In genomic region chr15:88913850-88914169, GRCh38 we compare ENCODE assay signal across 8 cellular contexts. TPM values are rescaled to one million over a fixed set of nuclear protein-coding genes. Genes with fewer than 3 reads are reported as not detected.
DNase-seq lines count a peak whose midpoint lies in the region; ATAC-seq and TF ChIP-seq lines count a peak whose summit lies in the region.
"Had no signal": no experiment of that assay in that cellular context is flagged by ENCODE, and none has a peak within 500 bp of the region (broad histone marks: within the 10 kb centered on the region; RNA-seq: fewer than 3 reads in every experiment).

No MANE protein-coding gene starts in this region.

- peak overlapping the region; percentile 84; the same call in 1 of the 2 replicates for H3K27ac ChIP-seq in HCT116 (ENCODE audit: low read depth, low read length)
- peak overlapping the region; percentile 46 for H3K27ac ChIP-seq in SU-DHL-6 (ENCODE audit: low read depth, low read length)
- H3K27ac ChIP-seq in fibroblast of lung (ENCODE audit: insufficient read depth, low read length) = peak overlapping the region; percentile 20

- TF ChIP-seq RAD21 in HCT116 (IDR thresholded peaks at IDR 0.05; ENCODE audit: low read depth) = no peak

- ATAC-seq in HCT116 (no peak), HG03469 (IDR thresholded peaks at IDR 0.05; ENCODE audit: unreplicated experiment) (no peak), HG03039 (IDR thresholded peaks at IDR 0.05; ENCODE audit: unreplicated experiment) (no peak)

- no peaks in the 10 kb centered on the region for H3K9me3 ChIP-seq in HCT116 (ENCODE audit: control insufficient read depth in 1 of 2, insufficient read depth in 1 of 2, low read depth in 1 of 2, low read length in 2 of 2)
- H3K9me3 ChIP-seq in SU-DHL-6 (ENCODE audit: insufficient read depth, low read length) = no peaks in the 10 kb centered on the region
- H3K9me3 ChIP-seq in fibroblast of lung (ENCODE audit: control insufficient read depth, insufficient read depth, low read depth, low read length) = no peaks in the 10 kb centered on the region
- no peaks in the 10 kb centered on the region for H3K9me3 ChIP-seq in skeletal muscle satellite cell (replicated peaks; ENCODE audit: low read length)

- BruUV-seq in HCT116 (replicated peaks; lab: Mats Ljungman, UMichigan) = TSS peak; percentile 85

- POLR2A ChIA-PET in HCT116 (lab: Charles Lee) = no interaction called here

- H3K4me2 ChIP-seq in HCT116 (ENCODE audit: low read length) (peak overlapping the region; percentile 94), SU-DHL-6 (ENCODE audit: low read depth, low read length, poor library complexity, severe bottlenecking) (peak overlapping the region; percentile 92), fibroblast of lung (ENCODE audit: extremely low read depth, insufficient read depth, low read length) (peak overlapping the region; percentile 85), skeletal muscle satellite cell (ENCODE audit: low read length) (peak overlapping the region; percentile 93)

- H3F3A ChIP-seq in SU-DHL-6 (ENCODE audit: insufficient read depth) = no peaks in the 10 kb centered on the region

- CTCF ChIA-PET in HCT116 (lab: Charles Lee) = interaction anchor here (1.2 to 4.2 kb wide), 2 partner anchors 9 to 17 kb away, joined by 4 to 16 read pairs; no protein-coding TSS in a partner anchor

- H3K4me3 ChIP-seq in HCT116 (replicated peaks in 1 of 2; ENCODE audit: low read depth in 1 of 2, low read length in 2 of 2) (peak overlapping the region in 1 of 2 experiments; percentile 76; a peak in 2 of 4 replicates), SU-DHL-6 (ENCODE audit: insufficient read depth, low read length, poor library complexity, severe bottlenecking) (peak overlapping the region; percentile 64), fibroblast of lung (replicated peaks in 1 of 4; ENCODE audit: control extremely low read depth in 1 of 4, insufficient read depth in 1 of 4, low read depth in 3 of 4, low read length in 4 of 4) (peak overlapping the region in 3 of 4 experiments; percentile 58 to 95 (median 80)), skeletal muscle satellite cell (ENCODE audit: low read length) (peak overlapping the region; percentile 85)

- TF ChIP-seq CTCF in HCT116 (IDR thresholded peaks at IDR 0.05 in 2 of 3, conservative IDR thresholded peaks at IDR 0.05 in 1 of 3; ENCODE audit: borderline replicate concordance in 1 of 3, insufficient read depth in 1 of 3, low read depth in 2 of 3, low read length in 2 of 3) = no peak
- TF ChIP-seq CTCF in SU-DHL-6 (IDR thresholded peaks at IDR 0.05; ENCODE audit: insufficient read depth, low read length, poor library complexity, severe bottlenecking) = no peak
- no peak for TF ChIP-seq CTCF in fibroblast of lung (conservative IDR thresholded peaks at IDR 0.05 in 1 of 2, IDR thresholded peaks at IDR 0.05 in 1 of 2; ENCODE audit: low read depth in 1 of 2, low read length in 2 of 2)

- H3K27me3 ChIP-seq in HCT116 (ENCODE audit: insufficient read depth, low read length) (no peaks in the 10 kb centered on the region), SU-DHL-6 (ENCODE audit: low read length) (no peaks in the 10 kb centered on the region), fibroblast of lung (ENCODE audit: control insufficient read depth, insufficient read depth, low read length) (no peaks in the 10 kb centered on the region), skeletal muscle satellite cell (ENCODE audit: control insufficient read depth, insufficient read depth, low read length) (no peaks in the 10 kb centered on the region)

- peak overlapping the region; percentile 70 for H3K9ac ChIP-seq in HCT116 (ENCODE audit: low read length)
- H3K9ac ChIP-seq in SU-DHL-6 (ENCODE audit: low read length) = peak overlapping the region; percentile 66
- H3K9ac ChIP-seq in fibroblast of lung (ENCODE audit: insufficient read depth, low read length) = no peak overlapping the region
- H3K9ac ChIP-seq in skeletal muscle satellite cell (ENCODE audit: low read depth, low read length) = peak overlapping the region; percentile 96

- intact Hi-C loops in HCT116 (cut with micrococcal nuclease) = no loop called here

- no peak for DNase-seq in HCT116 (ENCODE audit: low read depth, low spot score)
- no peak for DNase-seq in fibroblast of lung (ENCODE audit: low read depth in 2 of 2)
- no peak for DNase-seq in D341Med (ENCODE audit: low spot score)
- DNase-seq: NCI-H187 treated with DMSO at 0.1 percent for 48 hours had no signal

- H3K4me1 ChIP-seq in HCT116 (ENCODE audit: control insufficient read depth in 1 of 2, insufficient read depth in 2 of 2, low read length in 2 of 2) (peaks cover 28 to 52% of the 10 kb centered on the region in 2 experiments), fibroblast of lung (ENCODE audit: control insufficient read depth, extremely low read depth, insufficient read depth, low read length) (peaks cover 10% of the 10 kb centered on the region), skeletal muscle satellite cell (ENCODE audit: control insufficient read depth, insufficient read depth, low read length) (peaks cover 40% of the 10 kb centered on the region)

- H3K79me2 ChIP-seq in HCT116 (ENCODE audit: insufficient read depth, low read length) = 0 out of 2 replicates have a peak, but pooled peaks cover 6% of the 10 kb centered on the region
- no peaks in the 10 kb centered on the region for H3K79me2 ChIP-seq in SU-DHL-6 (ENCODE audit: insufficient read depth, low read length)
- peaks cover 8% of the 10 kb centered on the region for H3K79me2 ChIP-seq in fibroblast of lung (ENCODE audit: control insufficient read depth, insufficient read depth, low read length)

- H3K36me3 ChIP-seq in HCT116 (ENCODE audit: control insufficient read depth in 1 of 2, insufficient read depth in 2 of 2, low read length in 2 of 2) (no peaks in the 10 kb centered on the region), SU-DHL-6 (ENCODE audit: low read length) (no peaks in the 10 kb centered on the region), fibroblast of lung (ENCODE audit: control insufficient read depth, insufficient read depth, low read length) (peaks cover 8% of the 10 kb centered on the region), skeletal muscle satellite cell (ENCODE audit: insufficient read depth, low read length) (peaks cover 15% of the 10 kb centered on the region)

- TF ChIP-seq POLR2A in HCT116 (IDR thresholded peaks at IDR 0.05; ENCODE audit: borderline replicate concordance, extremely low read depth, insufficient read depth, insufficient read length) = peak; percentile 88

- H2AFZ ChIP-seq in HCT116 (ENCODE audit: low read depth, low read length, poor library complexity, severe bottlenecking) (peak overlapping the region; percentile 98), SU-DHL-6 (ENCODE audit: low read depth, low read length, severe bottlenecking) (peak overlapping the region; percentile 96), fibroblast of lung (ENCODE audit: low read length) (peak overlapping the region; percentile 60)

- H3K9me2 ChIP-seq in HCT116 (ENCODE audit: insufficient read depth) = no peaks in the 10 kb centered on the region
- H3K9me2 ChIP-seq in SU-DHL-6 (replicated peaks; ENCODE audit: insufficient read depth, low read length) = no peaks in the 10 kb centered on the region

- H4K20me1 ChIP-seq in HCT116 (ENCODE audit: insufficient read depth) (no peaks in the 10 kb centered on the region), SU-DHL-6 (ENCODE audit: low read depth, low read length) (no peaks in the 10 kb centered on the region), fibroblast of lung (ENCODE audit: control insufficient read depth, extremely low read depth, insufficient read depth, low read length) (no peaks in the 10 kb centered on the region)

- RAD21 ChIA-PET in HCT116 (lab: Charles Lee; ENCODE audit: low non-redundant PET in 1 of 2, low total read pairs in 2 of 2, uncharacterized antibody in 2 of 2, unreplicated experiment in 2 of 2) = no interaction called here

TF ChIP-seq in HCT116, 20 proteins besides CTCF, POLR2A, EP300 and RAD21 (continues in another document):
- no peak for TF ChIP-seq ZNF274 (IDR thresholded peaks at IDR 0.05; ENCODE audit: low read depth, low read length)
- no peak for TF ChIP-seq SIN3A (IDR thresholded peaks at IDR 0.05; ENCODE audit: low read depth)
- TF ChIP-seq, protein P1, sequence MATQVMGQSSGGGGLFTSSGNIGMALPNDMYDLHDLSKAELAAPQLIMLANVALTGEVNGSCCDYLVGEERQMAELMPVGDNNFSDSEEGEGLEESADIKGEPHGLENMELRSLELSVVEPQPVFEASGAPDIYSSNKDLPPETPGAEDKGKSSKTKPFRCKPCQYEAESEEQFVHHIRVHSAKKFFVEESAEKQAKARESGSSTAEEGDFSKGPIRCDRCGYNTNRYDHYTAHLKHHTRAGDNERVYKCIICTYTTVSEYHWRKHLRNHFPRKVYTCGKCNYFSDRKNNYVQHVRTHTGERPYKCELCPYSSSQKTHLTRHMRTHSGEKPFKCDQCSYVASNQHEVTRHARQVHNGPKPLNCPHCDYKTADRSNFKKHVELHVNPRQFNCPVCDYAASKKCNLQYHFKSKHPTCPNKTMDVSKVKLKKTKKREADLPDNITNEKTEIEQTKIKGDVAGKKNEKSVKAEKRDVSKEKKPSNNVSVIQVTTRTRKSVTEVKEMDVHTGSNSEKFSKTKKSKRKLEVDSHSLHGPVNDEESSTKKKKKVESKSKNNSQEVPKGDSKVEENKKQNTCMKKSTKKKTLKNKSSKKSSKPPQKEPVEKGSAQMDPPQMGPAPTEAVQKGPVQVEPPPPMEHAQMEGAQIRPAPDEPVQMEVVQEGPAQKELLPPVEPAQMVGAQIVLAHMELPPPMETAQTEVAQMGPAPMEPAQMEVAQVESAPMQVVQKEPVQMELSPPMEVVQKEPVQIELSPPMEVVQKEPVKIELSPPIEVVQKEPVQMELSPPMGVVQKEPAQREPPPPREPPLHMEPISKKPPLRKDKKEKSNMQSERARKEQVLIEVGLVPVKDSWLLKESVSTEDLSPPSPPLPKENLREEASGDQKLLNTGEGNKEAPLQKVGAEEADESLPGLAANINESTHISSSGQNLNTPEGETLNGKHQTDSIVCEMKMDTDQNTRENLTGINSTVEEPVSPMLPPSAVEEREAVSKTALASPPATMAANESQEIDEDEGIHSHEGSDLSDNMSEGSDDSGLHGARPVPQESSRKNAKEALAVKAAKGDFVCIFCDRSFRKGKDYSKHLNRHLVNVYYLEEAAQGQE (IDR thresholded peaks at IDR 0.05; ENCODE audit: low read depth) = no peak
- TF ChIP-seq POLR2AphosphoS5 (IDR thresholded peaks at IDR 0.05; ENCODE audit: low read depth, low read length) = no peak

RNA-seq across cellular contexts. Expression of gene MFGE8, which starts 0.6 kb away (rescaled TPM):
- total RNA-seq in HCT116 (2021; ENCODE audit: unreplicated experiment) (70.7 TPM), fibroblast of lung (160 and 263 TPM in 2 replicates)
- 85.6 and 90.0 TPM in 2 replicates for polyA plus RNA-seq in HCT116 (2012)
- polyA plus RNA-seq in fibroblast of lung = 336 and 391 TPM in 2 replicates
- 233 and 306 TPM in 2 replicates for polyA plus RNA-seq in fibroblast of lung (2012)
- polyA minus RNA-seq in fibroblast of lung (ENCODE audit: low replicate concordance) = 210 and 305 TPM in 2 replicates
- 67.9 and 118 TPM in 2 replicates for total RNA-seq in skeletal muscle satellite cell (2012; rRNA removed)

RNA-seq across cellular contexts. Expression of gene HAPLN3, which starts 18.5 kb away (rescaled TPM):
- 10.9 TPM for total RNA-seq in HCT116 (2021; ENCODE audit: unreplicated experiment)
- 6.4 and 7.5 TPM in 2 replicates for polyA plus RNA-seq in HCT116 (2012)
- total RNA-seq in fibroblast of lung = 2.8 and 3.1 TPM in 2 replicates
- polyA plus RNA-seq in fibroblast of lung = 4.0 and 4.3 TPM in 2 replicates
- 5.0 and 5.4 TPM in 2 replicates for polyA plus RNA-seq in fibroblast of lung (2012)
- 2.3 and 4.3 TPM in 2 replicates for polyA minus RNA-seq in fibroblast of lung (ENCODE audit: low replicate concordance)
- total RNA-seq in skeletal muscle satellite cell (2012; rRNA removed) = 0.66 and 1.5 TPM in 2 replicates

Comparison
In these comparisons a context has a peak if more than half of its experiments do, and no peak if none do; other contexts are left out.
1. H3K27ac ChIP-seq: peak in every context shown above with its lines; median percentile 84 in HCT116; 46 in SU-DHL-6; 20 in fibroblast of lung.